In genomic region chr7:114083714-114084113, GRCh38 we compare ENCODE assay signal across 10 cellular contexts.
DNase-seq lines count a peak whose midpoint lies in the region; ATAC-seq and TF ChIP-seq lines count a peak whose summit lies in the region.
"Had no signal": no experiment of that assay in that cellular context is flagged by ENCODE, and none has a peak within 500 bp of the region (broad histone marks: within the 10 kb centered on the region; RNA-seq: fewer than 3 reads in every experiment).

No MANE protein-coding gene starts in this region.

- POLR2A ChIA-PET in activated CD8-positive, alpha-beta T cell treated with anti-CD3 and anti-CD28 coated beads, Interleukin-2, amount 10 ng/mL, durations not matched to agents 7 days and 5 days (lab: Charles Lee) = no interaction called here
- POLR2A ChIA-PET in activated CD8-positive, alpha-beta T cell treated with anti-CD3 and anti-CD28 coated beads for 36 hours (lab: Charles Lee) = no interaction called here

- peaks cover 0 to 35% of the 10 kb centered on the region in 2 donors for H3K4me1 ChIP-seq in left lung
- H3K4me1 ChIP-seq in suprapubic skin = peaks cover 52% of the 10 kb centered on the region

- H3K4me3 Mint-ChIP-seq in activated CD8-positive, alpha-beta T cell treated with anti-CD3 and anti-CD28 coated beads, Interleukin-2, amount 10 ng/mL, durations not matched to agents 7 days and 5 days = peak overlapping the region; percentile 7
- no peak overlapping the region for H3K4me3 Mint-ChIP-seq in activated CD8-positive, alpha-beta T cell treated with anti-CD3 and anti-CD28 coated beads for 36 hours
- peak overlapping the region; percentile 54 for H3K4me3 Mint-ChIP-seq in activated naive CD8-positive, alpha-beta T cell treated with anti-CD3 and anti-CD28 coated beads, Interleukin-2, amount 50 U/mL, for 24 hours

- WGBS in suprapubic skin = 77% methylated on average over 14 of the region's 14 CpGs

- no peaks in the 10 kb centered on the region for H3K36me3 ChIP-seq in left lung
- no peaks in the 10 kb centered on the region for H3K36me3 ChIP-seq in suprapubic skin
- H3K36me3 ChIP-seq: MG63 had no signal

- peak overlapping the region; percentile 14 to 24 for H3K4me3 ChIP-seq in left lung
- H3K4me3 ChIP-seq in suprapubic skin = peak overlapping the region; percentile 75

- no peaks in the 10 kb centered on the region for H3K9me3 Mint-ChIP-seq in activated CD8-positive, alpha-beta T cell treated with anti-CD3 and anti-CD28 coated beads, Interleukin-2, amount 10 ng/mL, durations not matched to agents 7 days and 5 days (ENCODE audit: insufficient read depth)
- H3K9me3 Mint-ChIP-seq in activated CD8-positive, alpha-beta T cell treated with anti-CD3 and anti-CD28 coated beads for 36 hours = no peaks in the 10 kb centered on the region
- H3K9me3 Mint-ChIP-seq in activated naive CD8-positive, alpha-beta T cell treated with anti-CD3 and anti-CD28 coated beads, Interleukin-2, amount 50 U/mL, for 24 hours = no peaks in the 10 kb centered on the region
- H3K9me3 Mint-ChIP-seq: activated naive CD4-positive, alpha-beta T cell treated with anti-CD3 and anti-CD28 coated beads, Interleukin-2, amount 10 ng/mL, durations not matched to agents 7 days and 5 days had no signal

- no peak overlapping the region for H3K27ac Mint-ChIP-seq in activated CD8-positive, alpha-beta T cell treated with anti-CD3 and anti-CD28 coated beads, Interleukin-2, amount 10 ng/mL, durations not matched to agents 7 days and 5 days
- no peak overlapping the region for H3K27ac Mint-ChIP-seq in activated CD8-positive, alpha-beta T cell treated with anti-CD3 and anti-CD28 coated beads for 36 hours
- H3K27ac Mint-ChIP-seq in activated naive CD8-positive, alpha-beta T cell treated with anti-CD3 and anti-CD28 coated beads, Interleukin-2, amount 50 U/mL, for 24 hours = no peak overlapping the region

- ATAC-seq in activated CD8-positive, alpha-beta T cell treated with anti-CD3 and anti-CD28 coated beads, Interleukin-2, amount 10 ng/mL, durations not matched to agents 7 days and 5 days = no peak
- ATAC-seq in activated CD8-positive, alpha-beta T cell treated with anti-CD3 and anti-CD28 coated beads for 36 hours = no peak
- no peak for ATAC-seq in activated naive CD8-positive, alpha-beta T cell treated with anti-CD3 and anti-CD28 coated beads, Interleukin-2, amount 50 U/mL, for 24 hours
- no peak for ATAC-seq in left lung
- ATAC-seq in left lobe of liver = no peak
- no peak for ATAC-seq in GM21723 (IDR thresholded peaks at IDR 0.05; ENCODE audit: unreplicated experiment)

- no peak for TF ChIP-seq EP300 in suprapubic skin (IDR thresholded peaks at IDR 0.05)

- H3K27me3 ChIP-seq in left lung (peaks cover 26 to 100% of the 10 kb centered on the region in 2 donors), suprapubic skin (peaks cover 54% of the 10 kb centered on the region)

- TF ChIP-seq POLR2A in suprapubic skin (IDR thresholded peaks at IDR 0.05) = no peak

- H3K27ac ChIP-seq in left lung = no peak overlapping the region
- H3K27ac ChIP-seq in suprapubic skin = no peak overlapping the region

- peaks cover 30% of the 10 kb centered on the region for H3K4me1 Mint-ChIP-seq in activated CD8-positive, alpha-beta T cell treated with anti-CD3 and anti-CD28 coated beads, Interleukin-2, amount 10 ng/mL, durations not matched to agents 7 days and 5 days (ENCODE audit: low read depth)
- peaks cover 34% of the 10 kb centered on the region for H3K4me1 Mint-ChIP-seq in activated CD8-positive, alpha-beta T cell treated with anti-CD3 and anti-CD28 coated beads for 36 hours (ENCODE audit: low read depth)
- H3K4me1 Mint-ChIP-seq in activated naive CD8-positive, alpha-beta T cell treated with anti-CD3 and anti-CD28 coated beads, Interleukin-2, amount 50 U/mL, for 24 hours = peaks cover 39% of the 10 kb centered on the region

- no peak for DNase-seq in activated CD8-positive, alpha-beta T cell treated with anti-CD3 and anti-CD28 coated beads, Interleukin-2, amount 10 ng/mL, durations not matched to agents 7 days and 5 days
- DNase-seq in activated CD8-positive, alpha-beta T cell treated with anti-CD3 and anti-CD28 coated beads for 36 hours = no peak
- DNase-seq in activated naive CD8-positive, alpha-beta T cell treated with anti-CD3 and anti-CD28 coated beads, Interleukin-2, amount 50 U/mL, for 24 hours = no peak
- DNase-seq in left lung (no peak), suprapubic skin (ENCODE audit: low spot score in 2 of 2) (no peak), cerebellar nuclear complex (lab: John Stamatoyannopoulos, UW) (no peak), left lobe of liver (ENCODE audit: low spot score) (no peak)
- DNase-seq: activated naive CD4-positive, alpha-beta T cell treated with anti-CD3 and anti-CD28 coated beads, Interleukin-2, amount 10 ng/mL, durations not matched to agents 7 days and 5 days had no signal

- H3K9me3 ChIP-seq in left lung = no peaks in the 10 kb centered on the region
- H3K9me3 ChIP-seq in suprapubic skin = no peaks in the 10 kb centered on the region
- H3K9me3 ChIP-seq: MG63 had no signal

- intact Hi-C loops in activated CD8-positive, alpha-beta T cell treated with anti-CD3 and anti-CD28 coated beads for 36 hours (cut with micrococcal nuclease) = no loop called here
- intact Hi-C loops in left lung (cut with DNase I) = no loop called here

- peaks cover 77% of the 10 kb centered on the region for H3K27me3 Mint-ChIP-seq in activated CD8-positive, alpha-beta T cell treated with anti-CD3 and anti-CD28 coated beads, Interleukin-2, amount 10 ng/mL, durations not matched to agents 7 days and 5 days (ENCODE audit: low read depth)
- peaks cover 71% of the 10 kb centered on the region for H3K27me3 Mint-ChIP-seq in activated CD8-positive, alpha-beta T cell treated with anti-CD3 and anti-CD28 coated beads for 36 hours
- peaks cover 84% of the 10 kb centered on the region for H3K27me3 Mint-ChIP-seq in activated naive CD8-positive, alpha-beta T cell treated with anti-CD3 and anti-CD28 coated beads, Interleukin-2, amount 50 U/mL, for 24 hours

- CTCF ChIA-PET in activated CD8-positive, alpha-beta T cell treated with anti-CD3 and anti-CD28 coated beads, Interleukin-2, amount 10 ng/mL, durations not matched to agents 7 days and 5 days (lab: Charles Lee) = no interaction called here
- CTCF ChIA-PET in activated CD8-positive, alpha-beta T cell treated with anti-CD3 and anti-CD28 coated beads for 36 hours (lab: Charles Lee) = no interaction called here

- H3K36me3 Mint-ChIP-seq in activated CD8-positive, alpha-beta T cell treated with anti-CD3 and anti-CD28 coated beads, Interleukin-2, amount 10 ng/mL, durations not matched to agents 7 days and 5 days (ENCODE audit: low read depth) = peaks cover 2% of the 10 kb centered on the region
- H3K36me3 Mint-ChIP-seq in activated CD8-positive, alpha-beta T cell treated with anti-CD3 and anti-CD28 coated beads for 36 hours (ENCODE audit: low read depth) = no peaks in the 10 kb centered on the region
- H3K36me3 Mint-ChIP-seq in activated naive CD8-positive, alpha-beta T cell treated with anti-CD3 and anti-CD28 coated beads, Interleukin-2, amount 50 U/mL, for 24 hours (ENCODE audit: low read depth) = no peaks in the 10 kb centered on the region

- TF ChIP-seq CTCF in activated CD8-positive, alpha-beta T cell treated with anti-CD3 and anti-CD28 coated beads for 36 hours (IDR thresholded peaks at IDR 0.05) = no peak
- TF ChIP-seq CTCF in left lung (IDR thresholded peaks at IDR 0.05) = no peak
- no peak for TF ChIP-seq CTCF in suprapubic skin (IDR thresholded peaks at IDR 0.05)
